10 cellular contexts compared by ENCODE assay signal in genomic region chr7:100156331-100157068, GRCh38. TPM values are rescaled to one million over a fixed set of nuclear protein-coding genes. Genes with fewer than 3 reads are reported as not detected.
A peak's percentile ranks its signal among the peaks of the same experiment; 100 is the strongest.
DNase-seq lines count a peak whose midpoint lies in the region; ATAC-seq and TF ChIP-seq lines count a peak whose summit lies in the region.
"Had no signal": no experiment of that assay in that cellular context is flagged by ENCODE, and none has a peak within 500 bp of the region (broad histone marks: within the 10 kb centered on the region; RNA-seq: fewer than 3 reads in every experiment).

No MANE protein-coding gene starts in this region.

- POLR2A ChIA-PET in RWPE1 (lab: Yijun Ruan, JAX; ENCODE audit: low non-redundant PET), result no interaction called here

- no peaks in the 10 kb centered on the region for H3K27me3 Mint-ChIP-seq in endodermal cell (ENCODE audit: insufficient read depth)

- H3K27me3 ChIP-seq in endodermal cell (ENCODE audit: control insufficient read depth, insufficient read depth, low read length, poor library complexity, severe bottlenecking) (no peaks in the 10 kb centered on the region), spleen (replicated peaks in 1 of 7) (no peaks in the 10 kb centered on the region)

- intact Hi-C loops in spleen (cut with DNase I; ENCODE audit: low total_unique reads), result no loop called here

- peaks cover 47% of the 10 kb centered on the region for H3K36me3 ChIP-seq in endodermal cell (ENCODE audit: control insufficient read depth, insufficient read depth, low read length)
- H3K36me3 ChIP-seq in spleen, result peaks cover 0 to 59% (median 36%) of the 10 kb centered on the region in 6 donors

- no peak overlapping the region for H3K27ac Mint-ChIP-seq in endodermal cell

- ATAC-seq in activated CD4-positive, CD25-positive, alpha-beta regulatory T cell treated with anti-CD3 and anti-CD28 coated beads, Interleukin-2, amount 50 U/mL, for 24 hours, result peak; percentile 22 to 29
- ATAC-seq in HG03135 (IDR thresholded peaks at IDR 0.05; ENCODE audit: unreplicated experiment) (no peak), GM18498 (IDR thresholded peaks at IDR 0.05; ENCODE audit: unreplicated experiment) (no peak)

- H3K9ac ChIP-seq in endodermal cell (ENCODE audit: extremely low read depth, low read length, poor library complexity, severe bottlenecking), result no peak overlapping the region

- H3K4me1 ChIP-seq in endodermal cell (ENCODE audit: control insufficient read depth, insufficient read depth, low read length), result peaks cover 21% of the 10 kb centered on the region
- peaks cover 22 to 80% (median 66%) of the 10 kb centered on the region in 6 donors for H3K4me1 ChIP-seq in spleen

- no peak for DNase-seq in activated CD4-positive, CD25-positive, alpha-beta regulatory T cell treated with anti-CD3 and anti-CD28 coated beads, Interleukin-2, amount 50 U/mL, for 72 hours
- DNase-seq in RWPE1 (ENCODE audit: low spot score), result no peak
- DNase-seq in endodermal cell, result peak; percentile 44
- peak; percentile 78 for DNase-seq in spleen
- DNase-seq in dedifferentiated amniotic fluid mesenchymal stem cell (ENCODE audit: extremely low spot score), result no peak
- DNase-seq: activated CD4-positive, alpha-beta T cell treated with anti-CD3 and anti-CD28 coated beads, Interleukin-2, amount 50 U/mL, for 1 hour; MM.1S had no signal

- no peaks in the 10 kb centered on the region for H3K9me3 ChIP-seq in endodermal cell (ENCODE audit: control insufficient read depth, low read length)
- no peaks in the 10 kb centered on the region for H3K9me3 ChIP-seq in spleen

- H3K4me3 ChIP-seq in endodermal cell (ENCODE audit: low read length) (peak overlapping the region; percentile 84), spleen (peak overlapping the region in 6 of 8 donors; percentile 73 to 98 (median 88))

- CTCF ChIA-PET in RWPE1 (lab: Yijun Ruan, JAX), result interaction anchor here (0.5 to 1.1 kb wide), 2 partner anchors 24 to 30 kb away, joined by 3 to 5 read pairs; partner anchors contain the start of gene MBLAC1

- TF ChIP-seq POLR2A in spleen (IDR thresholded peaks at IDR 0.05), result no peak

- peaks cover 33% of the 10 kb centered on the region for H3K36me3 Mint-ChIP-seq in endodermal cell (ENCODE audit: low read depth)

- H3K9me3 Mint-ChIP-seq in endodermal cell, result no peaks in the 10 kb centered on the region

- whole genome bisulfite sequencing in endodermal cell (ENCODE audit: insufficient coverage in 1 of 2, insufficient read length in 1 of 2), 2 experiments, result 94 to 96% methylated on average over 14 to 16 of the region's 16 CpGs
- 67 to 80% (median 73%) methylated on average over 14 to 16 of the region's 16 CpGs for WGBS in spleen, 5 donors

- H3K4me3 Mint-ChIP-seq in endodermal cell, result peak overlapping the region; percentile 62

- TF ChIP-seq CTCF in RWPE1 (conservative IDR thresholded peaks at IDR 0.05; ENCODE audit: low read depth) (no peak), endodermal cell (conservative IDR thresholded peaks at IDR 0.05) (no peak), spleen (IDR thresholded peaks at IDR 0.05 in 8 of 11, conservative IDR thresholded peaks at IDR 0.05 in 3 of 11) (no peak)

- H3K4me1 Mint-ChIP-seq in endodermal cell, result peaks cover 37% of the 10 kb centered on the region

- H3K27ac ChIP-seq in RWPE1 (peak overlapping the region; percentile 93), endodermal cell (ENCODE audit: low read depth, low read length) (no peak overlapping the region), spleen (peak overlapping the region in 7 of 8 donors; percentile 88 to 97 (median 95))

RNA-seq across cellular contexts. Expression of gene TRAPPC14, which starts 2.0 kb away (rescaled TPM):
- total RNA-seq in endodermal cell (10 to 100 TPM; 24.7 to 30.0 TPM), spleen (10 to 100 TPM; 33.0 to 68.7 (median 48.2) TPM)
- 22.9 TPM for polyA plus RNA-seq in endodermal cell (2013, experiment 1 of 2)
- 18.2 TPM for polyA plus RNA-seq in endodermal cell (2013, experiment 2 of 2)
- 10 to 100 TPM; 33.0 to 54.5 (median 51.4) TPM for polyA plus RNA-seq in spleen

RNA-seq across cellular contexts. Expression of gene LAMTOR4, which starts 7.8 kb away (rescaled TPM):
- 100 to 1,000 TPM; 155 to 188 TPM for total RNA-seq in endodermal cell
- polyA plus RNA-seq in endodermal cell (2013, experiment 1 of 2), result 146 TPM
- 131 TPM for polyA plus RNA-seq in endodermal cell (2013, experiment 2 of 2)
- 100 to 1,000 TPM; 152 to 328 (median 187) TPM for total RNA-seq in spleen
- polyA plus RNA-seq in spleen, result 100 to 1,000 TPM; 470 to 709 (median 574) TPM

RNA-seq across cellular contexts. Expression of gene GAL3ST4, which starts 11.9 kb away (rescaled TPM):
- 1 to 10 TPM; 3.7 to 3.8 TPM for total RNA-seq in endodermal cell
- 13.3 TPM for polyA plus RNA-seq in endodermal cell (2013, experiment 1 of 2)
- polyA plus RNA-seq in endodermal cell (2013, experiment 2 of 2), result 13.4 TPM
- 1 to 10 TPM; 1.3 to 6.2 (median 3.0) TPM for total RNA-seq in spleen
- 1 to 10 TPM; 1.0 to 2.8 (median 1.1) TPM for polyA plus RNA-seq in spleen

RNA-seq across cellular contexts. Expression of gene GPC2, which starts 20.7 kb away (rescaled TPM):
- 10 to 100 TPM; 39.3 to 56.1 TPM for total RNA-seq in endodermal cell
- polyA plus RNA-seq in endodermal cell (2013, experiment 1 of 2), result 130 TPM
- 122 TPM for polyA plus RNA-seq in endodermal cell (2013, experiment 2 of 2)
- total RNA-seq in spleen, result 1 to 10 TPM; 2.4 to 5.3 (median 4.5) TPM
- 1 to 10 TPM; 2.1 to 4.4 (median 4.2) TPM for polyA plus RNA-seq in spleen

RNA-seq across cellular contexts. Expression of gene STAG3, which starts 21.2 kb away (rescaled TPM):
- 1 to 10 TPM; 1.2 to 3.3 TPM for total RNA-seq in endodermal cell
- 1.4 TPM for polyA plus RNA-seq in endodermal cell (2013, experiment 1 of 2)
- polyA plus RNA-seq in endodermal cell (2013, experiment 2 of 2), result 1.7 TPM
- 10 to 100 TPM in 5 of 7 donors, 1 to 10 TPM in 2; 8.0 to 59.6 (median 31.4) TPM for total RNA-seq in spleen
- 100 to 1,000 TPM in 2 of 3 donors, 10 to 100 TPM in 1; 69.5 to 123 (median 104) TPM for polyA plus RNA-seq in spleen

Comparison
In these comparisons a context has a peak if more than half of its experiments do, and no peak if none do; other contexts are left out.
1. ATAC-seq: peak in activated CD4-positive, CD25-positive, alpha-beta regulatory T cell treated with anti-CD3 and anti-CD28 coated beads, Interleukin-2, amount 50 U/mL, for 24 hours (2 of 2); none in HG03135 (single experiment) and GM18498 (single experiment).
2. DNase-seq: peak in endodermal cell (single experiment) and spleen (single experiment); none in activated CD4-positive, CD25-positive, alpha-beta regulatory T cell treated with anti-CD3 and anti-CD28 coated beads, Interleukin-2, amount 50 U/mL, for 72 hours (single experiment), RWPE1 (single experiment) and dedifferentiated amniotic fluid mesenchymal stem cell (single experiment).